In the genomic region with DNA sequence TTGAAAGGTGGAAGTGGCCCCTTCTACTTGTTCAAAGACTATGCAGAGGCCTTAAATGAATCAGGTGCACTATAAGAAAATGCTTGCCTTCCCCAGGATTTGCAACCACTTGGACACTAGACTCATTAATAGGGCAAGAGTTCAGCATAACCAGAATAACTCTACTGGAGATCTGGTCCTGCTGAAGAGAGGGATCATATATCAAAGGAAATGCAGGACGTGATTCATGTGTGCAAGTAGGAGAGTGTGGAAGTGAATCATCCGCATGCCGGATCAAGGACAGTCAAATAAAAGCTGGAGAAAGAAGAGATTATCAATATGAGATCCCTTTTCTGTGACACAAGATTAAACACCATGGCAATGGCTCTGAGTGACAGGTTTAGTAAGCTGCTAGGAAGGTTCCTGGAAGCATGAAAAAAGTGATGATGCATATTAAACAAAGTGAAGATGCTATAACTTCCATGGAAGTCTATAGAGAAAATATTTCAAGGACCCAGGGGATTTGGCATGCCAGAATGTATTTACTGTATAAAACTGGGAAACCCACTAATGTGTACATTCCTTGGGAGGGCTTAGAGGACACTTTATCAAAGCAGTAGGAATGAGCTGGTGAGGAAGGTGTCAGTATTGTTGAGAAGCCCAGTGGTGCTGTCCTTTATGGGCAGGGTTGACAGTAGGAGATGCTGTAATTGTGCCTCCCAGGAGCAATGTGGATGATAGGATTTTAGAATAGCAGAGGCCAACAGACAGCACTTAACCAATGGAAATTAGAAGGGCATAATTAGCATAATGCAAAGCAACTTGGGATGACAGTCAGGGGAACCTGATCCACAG, we compare ENCODE assay signal across 9 cellular contexts.
DNase-seq lines count a peak whose midpoint lies in the region; ATAC-seq and TF ChIP-seq lines count a peak whose summit lies in the region.
"Had no signal": no experiment of that assay in that cellular context is flagged by ENCODE, and none has a peak within 500 bp of the region (broad histone marks: within the 10 kb centered on the region; RNA-seq: fewer than 3 reads in every experiment).

No MANE protein-coding gene starts in this region.

- H3K36me3 Mint-ChIP-seq in CD14-positive monocyte: no peaks in the 10 kb centered on the region

- H3F3A ChIP-seq in GM23248 (ENCODE audit: insufficient read depth): peaks cover 26% of the 10 kb centered on the region

- ATAC-seq in HG03521 (IDR thresholded peaks at IDR 0.05; ENCODE audit: unreplicated experiment) (no peak), GM19463 (IDR thresholded peaks at IDR 0.05; ENCODE audit: unreplicated experiment) (no peak)

- H3K27ac Mint-ChIP-seq in CD14-positive monocyte: no peak overlapping the region

- H2AFZ ChIP-seq in GM23248: no peak overlapping the region
- H2AFZ ChIP-seq in fibroblast of lung (ENCODE audit: low read length): no peak overlapping the region

- H3K4me3 ChIP-seq in GM23248 (no peak overlapping the region), fibroblast of lung (replicated peaks in 1 of 4; ENCODE audit: control extremely low read depth in 1 of 4, insufficient read depth in 1 of 4, low read depth in 3 of 4, low read length in 4 of 4) (no peak overlapping the region)
- H3K4me3 ChIP-seq: stomach had no signal

- intact Hi-C loops in CD14-positive monocyte (cut with micrococcal nuclease): no loop called here

- DNase-seq in GM23248: peak; percentile 87
- DNase-seq in RKO (ENCODE audit: low spot score): peak; percentile 92
- DNase-seq in fibroblast of lung (ENCODE audit: low read depth in 2 of 2): peak; percentile 82 to 97
- DNase-seq in pulmonary artery endothelial cell (ENCODE audit: low read depth, low spot score): peak; percentile 73
- DNase-seq in CD14-positive monocyte (ENCODE audit: low spot score): no peak
- DNase-seq in NCI-H2227 (lab: John Stamatoyannopoulos, UW; ENCODE audit: unreplicated experiment): no peak
- DNase-seq: stomach had no signal

- H3K9ac ChIP-seq in GM23248 (no peak overlapping the region), fibroblast of lung (ENCODE audit: insufficient read depth, low read length) (no peak overlapping the region)

- peaks cover 0 to 7% (median 3%) of the 10 kb centered on the region in 7 donors for H3K9me3 Mint-ChIP-seq in CD14-positive monocyte

- H3K27me3 ChIP-seq in GM23248 (replicated peaks; ENCODE audit: insufficient read depth): no peaks in the 10 kb centered on the region
- no peaks in the 10 kb centered on the region for H3K27me3 ChIP-seq in fibroblast of lung (ENCODE audit: control insufficient read depth, insufficient read depth, low read length)
- H3K27me3 ChIP-seq: stomach had no signal

- H3K4me1 Mint-ChIP-seq in CD14-positive monocyte: no peaks in the 10 kb centered on the region

- in situ Hi-C loops in GM23248 (cut with MboI): no loop called here

- H3K9me3 ChIP-seq in GM23248 (ENCODE audit: low read depth) (no peaks in the 10 kb centered on the region), fibroblast of lung (ENCODE audit: control insufficient read depth, insufficient read depth, low read depth, low read length) (no peaks in the 10 kb centered on the region)
- H3K9me3 ChIP-seq: stomach had no signal

- H3K9me2 ChIP-seq in GM23248 (ENCODE audit: insufficient read depth): no peaks in the 10 kb centered on the region

- 2 to 9% methylated on average over 3 of the region's 3 CpGs for WGBS in GM23248 (ENCODE audit: low coverage in 1 of 2, low lambda C conversion rate in 2 of 2, missing lambda C conversion rate in 2 of 2), 2 experiments

- TF ChIP-seq CTCF in fibroblast of lung (conservative IDR thresholded peaks at IDR 0.05 in 1 of 2, IDR thresholded peaks at IDR 0.05 in 1 of 2; ENCODE audit: low read depth in 1 of 2, low read length in 2 of 2): no peak
- TF ChIP-seq CTCF in CD14-positive monocyte (IDR thresholded peaks at IDR 0.05): no peak

- peaks cover 16% of the 10 kb centered on the region for H3K4me1 ChIP-seq in GM23248 (ENCODE audit: insufficient read depth)
- peaks cover 12% of the 10 kb centered on the region for H3K4me1 ChIP-seq in fibroblast of lung (ENCODE audit: control insufficient read depth, extremely low read depth, insufficient read depth, low read length)

- H4K20me1 ChIP-seq in GM23248 (ENCODE audit: insufficient read depth) (no peaks in the 10 kb centered on the region), fibroblast of lung (ENCODE audit: control insufficient read depth, extremely low read depth, insufficient read depth, low read length) (no peaks in the 10 kb centered on the region)

- no peaks in the 10 kb centered on the region for H3K27me3 Mint-ChIP-seq in CD14-positive monocyte (ENCODE audit: low read depth in 3 of 3)

- no peak overlapping the region for H3K4me3 Mint-ChIP-seq in CD14-positive monocyte

- H3K27ac ChIP-seq in GM23248 (no peak overlapping the region), fibroblast of lung (ENCODE audit: insufficient read depth, low read length) (no peak overlapping the region)

- H3K4me2 ChIP-seq in GM23248 (ENCODE audit: unreplicated experiment): peak overlapping the region; percentile 70
- H3K4me2 ChIP-seq in fibroblast of lung (ENCODE audit: extremely low read depth, insufficient read depth, low read length): peak overlapping the region; percentile 1

- no peaks in the 10 kb centered on the region for H3K79me2 ChIP-seq in GM23248 (ENCODE audit: insufficient read depth)
- no peaks in the 10 kb centered on the region for H3K79me2 ChIP-seq in fibroblast of lung (ENCODE audit: control insufficient read depth, insufficient read depth, low read length)

- H3K36me3 ChIP-seq in GM23248 (ENCODE audit: low read depth) (no peaks in the 10 kb centered on the region), fibroblast of lung (ENCODE audit: control insufficient read depth, insufficient read depth, low read length) (no peaks in the 10 kb centered on the region)
- H3K36me3 ChIP-seq: stomach had no signal

Comparison
In these comparisons a context has a peak if more than half of its experiments do, and no peak if none do; other contexts are left out.
1. DNase-seq: peak in GM23248 (single experiment), RKO (single experiment), fibroblast of lung (2 of 2) and pulmonary artery endothelial cell (single experiment); none in CD14-positive monocyte (single experiment) and NCI-H2227 (single experiment).